Comparison of ENCODE assay signal across 25 cellular contexts in genomic region chr3:24141548-24141947, GRCh38.
"Had no signal": no experiment of that assay in that cellular context is flagged by ENCODE, and none has a peak within 500 bp of the region (broad histone marks: within the 10 kb centered on the region; RNA-seq: fewer than 3 reads in every experiment).

No MANE protein-coding gene starts in this region.

- ATAC-seq: activated CD4-positive, alpha-beta T cell treated with anti-CD3 and anti-CD28 coated beads for 36 hours; activated CD4-positive, CD25-positive, alpha-beta regulatory T cell treated with anti-CD3 and anti-CD28 coated beads, Interleukin-2, amount 50 U/mL, for 24 hours; activated CD8-positive, alpha-beta T cell treated with anti-CD3 and anti-CD28 coated beads, Interleukin-2, amount 10 ng/mL, durations not matched to agents 7 days and 5 days; WTC11 had no signal

- H3K27me3 ChIP-seq: ascending aorta, cardiac muscle cell, MG63, Peyer's patch, SJSA1 had no signal

- DNase-seq: activated CD4-positive, alpha-beta T cell treated with anti-CD3 and anti-CD28 coated beads for 36 hours; activated CD4-positive, alpha-beta T cell treated with anti-CD3 and anti-CD28 coated beads, Interleukin-2, amount 10 ng/mL, durations not matched to agents 7 days and 5 days; activated CD4-positive, alpha-beta T cell treated with anti-CD3 and anti-CD28 coated beads, Interleukin-2, amount 50 U/mL, for 48 hours; activated CD8-positive, alpha-beta T cell treated with anti-CD3 and anti-CD28 coated beads, Interleukin-2, amount 10 ng/mL, durations not matched to agents 7 days and 5 days; activated gamma-delta T cell; activated naive CD4-positive, alpha-beta T cell treated with Interleukin-2 at 50 U/mL for 16 hours; activated naive CD8-positive, alpha-beta T cell treated with anti-CD3 and anti-CD28 coated beads, Interleukin-2, amount 10 ng/mL, durations not matched to agents 7 days and 5 days; activated T-cell treated with anti-CD3 and anti-CD28 coated beads, Interleukin-2, amount 50 U/mL, for 24 hours; amygdala; Karpas-422; MG63; NCI-H1092; NCI-H1436 treated with DMSO at 0.1 percent for 48 hours; NCI-H1694 treated with DMSO at 0.1 percent for 48 hours; NCI-H2029; NCI-H345; NCI-H524 treated with DMSO at 0.1 percent for 48 hours; Peyer's patch; SHP77 treated with DMSO at 0.1 percent for 48 hours; SK-N-SH had no signal

- H3K9me3 ChIP-seq: ascending aorta, MG63, Peyer's patch, SJSA1, SK-N-SH had no signal

- H3K9ac ChIP-seq: SK-N-SH had no signal

- H3K27ac ChIP-seq: cardiac muscle cell, SJSA1 had no signal

- H3K36me3 ChIP-seq: cardiac muscle cell, MG63, Peyer's patch, SJSA1 had no signal

- H3K4me2 ChIP-seq: SK-N-SH had no signal

- H3K9me2 ChIP-seq: SK-N-SH had no signal

- H3K4me3 ChIP-seq: ascending aorta, cardiac muscle cell, MG63, Peyer's patch, SJSA1 had no signal
